23 cellular contexts compared by ENCODE assay signal in the genomic region with DNA sequence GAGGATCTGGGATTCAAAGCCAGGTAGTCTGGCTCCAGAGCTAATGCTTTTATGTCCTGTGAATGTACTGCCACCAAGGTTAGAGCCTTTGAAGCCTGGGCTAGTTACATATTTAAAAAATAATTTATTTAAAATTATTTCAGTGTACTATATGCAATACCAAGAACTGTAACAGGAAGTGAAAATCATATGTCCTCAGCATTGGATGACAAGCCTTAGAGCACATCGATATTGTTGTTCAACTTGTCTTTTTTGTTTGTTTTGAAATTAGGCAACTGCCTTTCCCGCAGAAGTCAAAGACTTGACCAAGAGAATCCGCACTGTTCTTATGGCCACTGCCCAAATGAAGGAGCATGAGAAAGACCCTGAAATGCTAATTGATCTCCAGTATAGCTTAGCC.
"Had no signal": no experiment of that assay in that cellular context is flagged by ENCODE, and none has a peak within 500 bp of the region (broad histone marks: within the 10 kb centered on the region; RNA-seq: fewer than 3 reads in every experiment).

No MANE protein-coding gene starts in this region.

- ATAC-seq: activated CD4-positive, CD25-positive, alpha-beta regulatory T cell treated with anti-CD3 and anti-CD28 coated beads, Interleukin-2, amount 50 U/mL, for 24 hours; activated CD8-positive, alpha-beta T cell treated with anti-CD3 and anti-CD28 coated beads, Interleukin-2, amount 10 ng/mL, durations not matched to agents 7 days and 5 days; natural killer cell; T-helper 17 cell had no signal

- H3K4me1 ChIP-seq: left ventricle myocardium inferior had no signal

- DNase-seq: activated CD4-positive, alpha-beta T cell treated with anti-CD3 and anti-CD28 coated beads, Interleukin-2, amount 50 U/mL, for 1 hour; activated CD8-positive, alpha-beta T cell treated with anti-CD3 and anti-CD28 coated beads, Interleukin-2, amount 10 ng/mL, durations not matched to agents 7 days and 5 days; activated gamma-delta T cell treated with Interleukin-2 at 50 U/mL for 16 hours; activated naive CD8-positive, alpha-beta T cell treated with anti-CD3 and anti-CD28 coated beads, Interleukin-2, amount 10 ng/mL, durations not matched to agents 7 days and 5 days; activated T-cell treated with anti-CD3 and anti-CD28 coated beads, Interleukin-2, amount 50 U/mL, for 1 hour; effector CD4-positive, alpha-beta T cell; erythroblast; foreskin melanocyte; glutamatergic neuron; hippocampal formation; kidney glomerular epithelial cell; left ventricle myocardium inferior; mammary epithelial cell; midbrain; natural killer cell; stimulated activated CD4-positive, alpha-beta T cell treated with anti-CD3 and anti-CD28 coated beads, Interleukin-2, amount 100 ng/mL, for 48 hours; stimulated activated CD8-positive, alpha-beta memory T cell treated with anti-CD3 and anti-CD28 coated beads, Interleukin-4, amount 100 ng/mL, for 48 hours; stimulated activated naive CD4-positive, alpha-beta T cell treated with Interleukin-2 at 50 U/mL for 16 hours; SW 1271; T-helper 17 cell had no signal

- H3K4me3 ChIP-seq: cardiac muscle cell, left ventricle myocardium inferior, thoracic aorta had no signal

- H3K27me3 ChIP-seq: cardiac muscle cell had no signal

- H3K27ac ChIP-seq: cardiac muscle cell, left ventricle myocardium inferior, thoracic aorta had no signal

- H3K9me3 ChIP-seq: left ventricle myocardium inferior, thoracic aorta had no signal

- H3K36me3 ChIP-seq: cardiac muscle cell, left ventricle myocardium inferior had no signal
